15 cellular contexts compared by ENCODE assay signal in genomic region chr3:194654443-194654842, GRCh38. TPM values are rescaled to one million over a fixed set of nuclear protein-coding genes. Genes with fewer than 3 reads are reported as not detected.
DNase-seq lines count a peak whose midpoint lies in the region; ATAC-seq lines count a peak whose summit lies in the region.
"Had no signal": no experiment of that assay in that cellular context is flagged by ENCODE, and none has a peak within 500 bp of the region (broad histone marks: within the 10 kb centered on the region; RNA-seq: fewer than 3 reads in every experiment).

No MANE protein-coding gene starts in this region.

- no peak overlapping the region for H2BK5ac ChIP-seq in trophoblast cell (ENCODE audit: low read depth, low read length, poor library complexity)

- no peak overlapping the region for H3K23ac ChIP-seq in trophoblast cell (ENCODE audit: low read length)

- H3K36me3 ChIP-seq in trophoblast cell (ENCODE audit: control insufficient read depth in 1 of 2, insufficient read depth in 2 of 2, low read length in 2 of 2): peaks cover 13 to 27% of the 10 kb centered on the region in 2 experiments

- no peaks in the 10 kb centered on the region for H3K9me3 Mint-ChIP-seq in activated CD4-positive, alpha-beta T cell treated with anti-CD3 and anti-CD28 coated beads, Interleukin-2, amount 10 ng/mL, durations not matched to agents 24 days and 14 days
- no peaks in the 10 kb centered on the region for H3K9me3 Mint-ChIP-seq in central memory CD8-positive, alpha-beta T cell

- no peak overlapping the region for H3K4me2 ChIP-seq in trophoblast cell (ENCODE audit: low read length)

- no peaks in the 10 kb centered on the region for H3K27me3 Mint-ChIP-seq in activated CD4-positive, alpha-beta T cell treated with anti-CD3 and anti-CD28 coated beads, Interleukin-2, amount 10 ng/mL, durations not matched to agents 24 days and 14 days
- no peaks in the 10 kb centered on the region for H3K27me3 Mint-ChIP-seq in central memory CD8-positive, alpha-beta T cell

- H3K9ac ChIP-seq in trophoblast cell (ENCODE audit: low read length): no peak overlapping the region

- intact Hi-C loops in activated CD4-positive, alpha-beta T cell treated with anti-CD3 and anti-CD28 coated beads, Interleukin-2, amount 10 ng/mL, durations not matched to agents 24 days and 14 days (cut with micrococcal nuclease): loop anchor here (1.0 kb wide), 1 partner anchor 18 kb away; the partner anchor contains the start of gene LSG1

- no peaks in the 10 kb centered on the region for H3K79me2 ChIP-seq in trophoblast cell (ENCODE audit: control insufficient read depth, insufficient read depth, low read length, poor library complexity)

- peak overlapping the region; percentile 63 for H3K27ac Mint-ChIP-seq in activated CD4-positive, alpha-beta T cell treated with anti-CD3 and anti-CD28 coated beads, Interleukin-2, amount 10 ng/mL, durations not matched to agents 24 days and 14 days
- H3K27ac Mint-ChIP-seq in central memory CD8-positive, alpha-beta T cell (ENCODE audit: low read depth): peak overlapping the region; percentile 79

- peaks cover 17% of the 10 kb centered on the region for H3K4me1 Mint-ChIP-seq in activated CD4-positive, alpha-beta T cell treated with anti-CD3 and anti-CD28 coated beads, Interleukin-2, amount 10 ng/mL, durations not matched to agents 24 days and 14 days
- peaks cover 15% of the 10 kb centered on the region for H3K4me1 Mint-ChIP-seq in central memory CD8-positive, alpha-beta T cell

- H3K79me1 ChIP-seq in trophoblast cell (ENCODE audit: low read length): no peaks in the 10 kb centered on the region

- ATAC-seq in GM21423 (IDR thresholded peaks at IDR 0.05; ENCODE audit: unreplicated experiment) (peak; percentile 83), HG03097 (IDR thresholded peaks at IDR 0.05; ENCODE audit: low FRiP score, unreplicated experiment) (peak; percentile 76)
- ATAC-seq in central memory CD8-positive, alpha-beta T cell (replicated peaks; ENCODE audit: extremely low read depth, poor library complexity, severe bottlenecking): no peak
- ATAC-seq: psoas muscle had no signal

- no peak overlapping the region for H2AK5ac ChIP-seq in trophoblast cell (ENCODE audit: low read length)

- H3K27me3 ChIP-seq in trophoblast cell (ENCODE audit: insufficient read depth, low read length): no peaks in the 10 kb centered on the region
- H3K27me3 ChIP-seq: ascending aorta, thyroid gland had no signal

- peaks cover 75% of the 10 kb centered on the region for H3K36me3 Mint-ChIP-seq in activated CD4-positive, alpha-beta T cell treated with anti-CD3 and anti-CD28 coated beads, Interleukin-2, amount 10 ng/mL, durations not matched to agents 24 days and 14 days (ENCODE audit: low read depth)
- peaks cover 63% of the 10 kb centered on the region for H3K36me3 Mint-ChIP-seq in central memory CD8-positive, alpha-beta T cell (ENCODE audit: insufficient read depth)

- no peak overlapping the region for H3K18ac ChIP-seq in trophoblast cell (ENCODE audit: low read length)

- DNase-seq in activated CD4-positive, alpha-beta T cell treated with anti-CD3 and anti-CD28 coated beads, Interleukin-2, amount 10 ng/mL, durations not matched to agents 24 days and 14 days: peak; percentile 63
- DNase-seq in activated CD4-positive, alpha-beta T cell treated with anti-CD3 and anti-CD28 coated beads, Interleukin-2, amount 50 U/mL, for 4 hours: no peak
- no peak for DNase-seq in central memory CD8-positive, alpha-beta T cell (ENCODE audit: low spot score in 2 of 2)
- DNase-seq in NCI-H1105 (lab: John Stamatoyannopoulos, UW) (no peak), HCEC 1CT (no peak), trophoblast cell (no peak)
- DNase-seq: DMS153, hippocampal formation, NCI-H526, psoas muscle, SIG-M5, thyroid gland had no signal

- H3K4ac ChIP-seq in trophoblast cell (ENCODE audit: low read depth, low read length): no peak overlapping the region

- WGBS in trophoblast cell (ENCODE audit: extremely low coverage, insufficient coverage, insufficient read length): no CpG with 5 or more reads among the region's 5 CpGs

- no peak overlapping the region for H4K91ac ChIP-seq in trophoblast cell (ENCODE audit: low read depth, low read length)

- H3K27ac ChIP-seq in trophoblast cell (ENCODE audit: low read depth, low read length): no peak overlapping the region
- H3K27ac ChIP-seq: ascending aorta, psoas muscle, thyroid gland had no signal

- H3K9me3 ChIP-seq in trophoblast cell (ENCODE audit: insufficient read depth, low read depth, low read length): no peaks in the 10 kb centered on the region
- H3K9me3 ChIP-seq: ascending aorta, psoas muscle, thyroid gland had no signal

- no peak overlapping the region for H2AFZ ChIP-seq in trophoblast cell (ENCODE audit: insufficient read depth, low read length, poor library complexity)

- H4K12ac ChIP-seq in trophoblast cell (ENCODE audit: low read depth, low read length): no peak overlapping the region

- no peak overlapping the region for H2BK12ac ChIP-seq in trophoblast cell (ENCODE audit: low read length)

- no peak overlapping the region for H2BK120ac ChIP-seq in trophoblast cell (ENCODE audit: insufficient read depth, low read length, poor library complexity)

- H3K4me1 ChIP-seq in trophoblast cell (ENCODE audit: control insufficient read depth in 1 of 2, insufficient read depth in 2 of 2, low read length in 2 of 2): no peaks in the 10 kb centered on the region
- H3K4me1 ChIP-seq: ascending aorta, psoas muscle, thyroid gland had no signal

- no peak overlapping the region for H4K8ac ChIP-seq in trophoblast cell (ENCODE audit: low read depth, low read length)

- no peak overlapping the region for H3K4me3 ChIP-seq in trophoblast cell (ENCODE audit: low read depth, low read length)
- H3K4me3 ChIP-seq: ascending aorta, psoas muscle, thyroid gland had no signal

- peak overlapping the region; percentile 49 for H3K4me3 Mint-ChIP-seq in activated CD4-positive, alpha-beta T cell treated with anti-CD3 and anti-CD28 coated beads, Interleukin-2, amount 10 ng/mL, durations not matched to agents 24 days and 14 days
- H3K4me3 Mint-ChIP-seq in central memory CD8-positive, alpha-beta T cell: no peak overlapping the region

- no peak overlapping the region for H3K14ac ChIP-seq in trophoblast cell (ENCODE audit: low read length)

RNA-seq across cellular contexts. Expression of gene LSG1, which starts 17.5 kb away (rescaled TPM):
- 59.0 and 60.2 TPM in 2 replicates for total RNA-seq in activated CD4-positive, alpha-beta T cell treated with anti-CD3 and anti-CD28 coated beads, Interleukin-2, amount 10 ng/mL, durations not matched to agents 24 days and 14 days
- polyA plus RNA-seq in trophoblast cell (2013): 17.7 and 18.0 TPM in 2 replicates

RNA-seq across cellular contexts. Expression of gene TMEM44, which starts 21.2 kb away (rescaled TPM):
- 2.4 and 2.8 TPM in 2 replicates for total RNA-seq in activated CD4-positive, alpha-beta T cell treated with anti-CD3 and anti-CD28 coated beads, Interleukin-2, amount 10 ng/mL, durations not matched to agents 24 days and 14 days
- 9.6 and 10.5 TPM in 2 replicates for polyA plus RNA-seq in trophoblast cell (2013)

RNA-seq across cellular contexts. Expression of gene FAM43A, which starts 31.2 kb away (rescaled TPM):
- 7.0 TPM in 2 replicates for total RNA-seq in activated CD4-positive, alpha-beta T cell treated with anti-CD3 and anti-CD28 coated beads, Interleukin-2, amount 10 ng/mL, durations not matched to agents 24 days and 14 days
- 23.3 and 27.6 TPM in 2 replicates for polyA plus RNA-seq in trophoblast cell (2013)
